15 cellular contexts compared by ENCODE assay signal in the genomic region with DNA sequence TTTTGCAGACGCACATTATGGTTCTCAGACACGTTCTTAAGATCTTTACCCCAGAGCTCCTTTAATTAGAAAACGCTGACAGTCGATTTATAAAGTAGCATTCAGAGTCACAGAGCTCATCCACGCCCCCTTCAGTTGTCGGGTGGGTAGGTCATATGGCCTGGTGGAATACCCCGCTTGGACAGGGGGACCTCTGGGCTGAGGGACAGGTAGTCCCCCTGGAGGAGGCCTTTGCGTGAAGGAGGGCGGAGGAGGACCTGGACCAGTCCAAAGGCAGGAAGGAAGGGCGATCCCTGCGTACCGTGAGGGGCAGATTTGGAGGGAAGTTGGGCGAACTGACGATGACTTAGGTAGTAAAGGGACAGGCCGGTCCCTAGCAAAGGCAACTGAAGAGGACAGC. TPM values are rescaled to one million over a fixed set of nuclear protein-coding genes. Genes with fewer than 3 reads are reported as not detected.
DNase-seq lines count a peak whose midpoint lies in the region; ATAC-seq and TF ChIP-seq lines count a peak whose summit lies in the region.
"Had no signal": no experiment of that assay in that cellular context is flagged by ENCODE, and none has a peak within 500 bp of the region (broad histone marks: within the 10 kb centered on the region; RNA-seq: fewer than 3 reads in every experiment).

No MANE protein-coding gene starts in this region.

- peaks cover 5% of the 10 kb centered on the region for H3K36me3 ChIP-seq in Caco-2 (ENCODE audit: control insufficient read depth, insufficient read depth, low read length)
- H3K36me3 ChIP-seq in esophagus squamous epithelium = peaks cover 0 to 43% (median 17%) of the 10 kb centered on the region in 3 donors

- H3K4me3 Mint-ChIP-seq in Caco-2 (ENCODE audit: unreplicated experiment) = peak overlapping the region; percentile 85
- no peak overlapping the region for H3K4me3 Mint-ChIP-seq in activated B cell treated with CpG ODN at 0.5 μM for 24 hours
- peak overlapping the region in 2 of 3 experiments; percentile 44 to 74 for H3K4me3 Mint-ChIP-seq in nephron
- H3K4me3 Mint-ChIP-seq: activated CD4-positive, alpha-beta memory T cell treated with anti-CD3 and anti-CD28 coated beads for 36 hours; T-helper 2 cell treated with Interferon-gamma antibody and Interleukin-4, amounts not matched to agents 5 μg/mL and 100 μg/mL, for 36 hours had no signal

- POLR2A ChIA-PET in Caco-2 (lab: Charles Lee) = interaction anchor here (0.7 kb wide), 1 partner anchor 9 kb away, joined by 3 read pairs; no protein-coding TSS in a partner anchor
- POLR2A ChIA-PET in activated B cell treated with CpG ODN at 0.5 μM for 24 hours (lab: Charles Lee) = interaction anchor here (0.6 to 2.4 kb wide), 5 partner anchors 11 to 242 kb away, joined by 3 to 11 read pairs (median 4); a partner anchor contains a TSS

- H3K27me3 ChIP-seq in Caco-2 (replicated peaks; ENCODE audit: control insufficient read depth, insufficient read depth, low read length) (no peaks in the 10 kb centered on the region), esophagus squamous epithelium (peaks cover 0 to 9% (median 0%) of the 10 kb centered on the region in 4 donors), dorsolateral prefrontal cortex (no peaks in the 10 kb centered on the region)
- H3K27me3 ChIP-seq: BLaER1, Peyer's patch had no signal

- CTCF ChIA-PET in Caco-2 (lab: Charles Lee) (interaction anchor here (0.7 to 3.0 kb wide), 5 partner anchors 8 to 150 kb away, joined by 4 to 12 read pairs (median 9); no protein-coding TSS in a partner anchor), activated B cell treated with CpG ODN at 0.5 μM for 24 hours (lab: Charles Lee) (interaction anchor here (2.2 kb wide), 1 partner anchor 31 kb away, joined by 7 read pairs; no protein-coding TSS in a partner anchor)

- no peak for TF ChIP-seq POLR2A in esophagus squamous epithelium (IDR thresholded peaks at IDR 0.05)

- peaks cover 14% of the 10 kb centered on the region for H3K9me3 ChIP-seq in Caco-2
- peaks cover 0 to 4% (median 0%) of the 10 kb centered on the region in 3 donors for H3K9me3 ChIP-seq in esophagus squamous epithelium
- H3K9me3 ChIP-seq: Peyer's patch had no signal

- intact Hi-C loops in Caco-2 (cut with micrococcal nuclease; ENCODE audit: unreplicated experiment) (loop anchor here (1.0 kb wide), 1 partner anchor 31 kb away; no protein-coding TSS in a partner anchor), activated B cell treated with CpG ODN at 0.5 μM for 24 hours (cut with micrococcal nuclease) (no loop called here), esophagus squamous epithelium (cut with DNase I) (loop anchor here (10.0 kb wide), 1 partner anchor 117 kb away; no protein-coding TSS in a partner anchor), dorsolateral prefrontal cortex (cut with DNase I) (loop anchor here (5.0 to 10.0 kb wide), 3 partner anchors 57 to 267 kb away; a partner anchor contains a TSS)

- H3K27me3 Mint-ChIP-seq in Caco-2 (ENCODE audit: insufficient read depth, unreplicated experiment) = no peaks in the 10 kb centered on the region
- no peaks in the 10 kb centered on the region for H3K27me3 Mint-ChIP-seq in activated B cell treated with CpG ODN at 0.5 μM for 24 hours
- peaks cover 44% of the 10 kb centered on the region for H3K27me3 Mint-ChIP-seq in nephron (ENCODE audit: low read depth)

- H3K9me3 Mint-ChIP-seq in Caco-2 (ENCODE audit: unreplicated experiment) = peaks cover 15% of the 10 kb centered on the region
- no peaks in the 10 kb centered on the region for H3K9me3 Mint-ChIP-seq in activated B cell treated with CpG ODN at 0.5 μM for 24 hours
- peaks cover 10% of the 10 kb centered on the region for H3K9me3 Mint-ChIP-seq in nephron

- peak overlapping the region; percentile 55 for H3K27ac Mint-ChIP-seq in Caco-2 (ENCODE audit: unreplicated experiment)
- H3K27ac Mint-ChIP-seq in activated B cell treated with CpG ODN at 0.5 μM for 24 hours = peak overlapping the region; percentile 30
- H3K27ac Mint-ChIP-seq in nephron = no peak overlapping the region

- no peak for ATAC-seq in activated B cell treated with CpG ODN at 0.5 μM for 24 hours (ENCODE audit: low read depth)

- peaks cover 10% of the 10 kb centered on the region for H3K4me1 Mint-ChIP-seq in Caco-2 (ENCODE audit: low read depth, unreplicated experiment)
- peaks cover 31% of the 10 kb centered on the region for H3K4me1 Mint-ChIP-seq in activated B cell treated with CpG ODN at 0.5 μM for 24 hours
- peaks cover 4% of the 10 kb centered on the region for H3K4me1 Mint-ChIP-seq in nephron

- H3K27ac ChIP-seq in esophagus squamous epithelium (peak overlapping the region; percentile 50 to 79 (median 64)), dorsolateral prefrontal cortex (peak overlapping the region in 28 of 59 donors; percentile 4 to 79 (median 48))
- H3K27ac ChIP-seq: BLaER1 had no signal

- H3K4me1 ChIP-seq in Caco-2 (0 out of 2 replicates have a peak, but pooled peaks cover 8% of the 10 kb centered on the region), esophagus squamous epithelium (peaks cover 19 to 43% (median 30%) of the 10 kb centered on the region in 3 donors)

- H3K36me3 Mint-ChIP-seq in Caco-2 (ENCODE audit: insufficient read depth, unreplicated experiment) (peaks cover 66% of the 10 kb centered on the region), activated B cell treated with CpG ODN at 0.5 μM for 24 hours (ENCODE audit: low read depth) (peaks cover 48% of the 10 kb centered on the region), nephron (ENCODE audit: low read depth) (peaks cover 25% of the 10 kb centered on the region)

- peak overlapping the region; percentile 63 for H3K4me3 ChIP-seq in Caco-2 (ENCODE audit: low read depth, low read length)
- peak overlapping the region in 2 of 4 donors; percentile 46 to 65 for H3K4me3 ChIP-seq in esophagus squamous epithelium
- H3K4me3 ChIP-seq in dorsolateral prefrontal cortex = peak overlapping the region in 28 of 59 donors; percentile 14 to 67 (median 58)
- H3K4me3 ChIP-seq: BLaER1 had no signal

- BruUV-seq in Caco-2 (replicated peaks; lab: Mats Ljungman, UMichigan) = no TSS peak

- DNase-seq in Caco-2 (peak in 1 of 2 experiments; percentile 34), activated B cell treated with CpG ODN at 0.5 μM for 24 hours (no peak), esophagus squamous epithelium (lab: John Stamatoyannopoulos, UW) (no peak), activated T-cell treated with anti-CD3 and anti-CD28 coated beads for 4 hours (no peak), OCI-M2 (lab: John Stamatoyannopoulos, UW; ENCODE audit: unreplicated experiment) (no peak), T-helper 1 cell (no peak), dorsolateral prefrontal cortex (no peak)
- DNase-seq: activated CD4-positive, alpha-beta memory T cell treated with anti-CD3 and anti-CD28 coated beads for 36 hours; activated naive CD4-positive, alpha-beta T cell; GDM1; Peyer's patch; stimulated activated CD4-positive, alpha-beta T cell treated with anti-CD3 and anti-CD28 coated beads, Interleukin-4, amount 100 ng/mL, for 24 hours had no signal

- 48 to 59% methylated on average over 8 to 9 of the region's 15 CpGs for WGBS in esophagus squamous epithelium, 2 donors

- TF ChIP-seq CTCF in Caco-2 (IDR thresholded peaks at IDR 0.05; ENCODE audit: insufficient read depth in 1 of 2, low read depth in 1 of 2, low read length in 1 of 2, severe bottlenecking in 1 of 2, unreplicated experiment in 1 of 2) (peak in 1 of 2 experiments; percentile 8), activated B cell treated with CpG ODN at 0.5 μM for 24 hours (IDR thresholded peaks at IDR 0.05) (no peak), esophagus squamous epithelium (IDR thresholded peaks at IDR 0.05) (no peak), nephron (IDR thresholded peaks at IDR 0.05; ENCODE audit: unreplicated experiment in 3 of 3) (no peak), dorsolateral prefrontal cortex (IDR thresholded peaks at IDR 0.05 in 54 of 56, conservative IDR thresholded peaks at IDR 0.05 in 2 of 56; ENCODE audit: low read depth in 1 of 56, partially characterized antibody in 56 of 56) (no peak)

RNA-seq across cellular contexts. Expression of a gene that starts 20.5 kb away (rescaled TPM):
- total RNA-seq in Caco-2 (2022) (72.4 and 83.1 TPM in 2 replicates), activated B cell treated with CpG ODN at 0.5 μM for 24 hours (294 and 300 TPM in 2 replicates), esophagus squamous epithelium (10 to 100 TPM; 39.2 to 82.9 (median 52.7) TPM), dorsolateral prefrontal cortex (10 to 100 TPM in 118 of 120 experiments, 1 to 10 TPM in 2; 7.0 to 36.7 (median 18.3) TPM)

RNA-seq across cellular contexts. Expression of a gene that starts 29.5 kb away (rescaled TPM):
- total RNA-seq in Caco-2 (2022) (1.2 and 2.8 TPM in 2 replicates), activated B cell treated with CpG ODN at 0.5 μM for 24 hours (0.80 and 1.4 TPM in 2 replicates), esophagus squamous epithelium (1 to 10 TPM; 1.8 to 6.7 (median 4.0) TPM), dorsolateral prefrontal cortex (1 to 10 TPM in 108 of 120 experiments, under 1 TPM in 12; 0.59 to 4.9 (median 1.9) TPM)

RNA-seq across cellular contexts. Expression of a gene that starts 30.9 kb away (rescaled TPM):
- total RNA-seq in Caco-2 (2022) (13.8 and 18.1 TPM in 2 replicates), activated B cell treated with CpG ODN at 0.5 μM for 24 hours (1.2 and 1.5 TPM in 2 replicates), esophagus squamous epithelium (1 to 10 TPM; 1.9 to 7.2 (median 4.2) TPM), dorsolateral prefrontal cortex (100 to 1,000 TPM in 2 of 120 experiments, 10 to 100 TPM in 118; 18.9 to 124 (median 63.4) TPM)

RNA-seq across cellular contexts. Expression of a gene that starts 56.9 kb away (rescaled TPM):
- total RNA-seq in Caco-2 (2022) = 16.9 and 17.7 TPM in 2 replicates
- 12.0 and 14.4 TPM in 2 replicates for total RNA-seq in activated B cell treated with CpG ODN at 0.5 μM for 24 hours
- total RNA-seq in esophagus squamous epithelium = 10 to 100 TPM in 2 of 4 donors, 1 to 10 TPM in 2; 4.7 to 12.4 (median 10.1) TPM
- total RNA-seq in dorsolateral prefrontal cortex = 10 to 100 TPM in 98 of 120 experiments, 1 to 10 TPM in 22; 7.1 to 16.8 (median 11.5) TPM

RNA-seq across cellular contexts. Expression of a gene that starts 59.9 kb away (rescaled TPM):
- total RNA-seq in Caco-2 (2022) (6.4 TPM in 2 replicates), activated B cell treated with CpG ODN at 0.5 μM for 24 hours (16.8 and 20.4 TPM in 2 replicates), esophagus squamous epithelium (1 to 10 TPM; 1.7 to 4.6 (median 2.5) TPM), dorsolateral prefrontal cortex (100 to 1,000 TPM in 2 of 120 experiments, 10 to 100 TPM in 32, 1 to 10 TPM in 86; 2.6 to 168 (median 7.7) TPM)

Comparison
In these comparisons a context has a peak if more than half of its experiments do, and no peak if none do; other contexts are left out.
1. H3K27ac Mint-ChIP-seq: peak in Caco-2 (single experiment) and activated B cell treated with CpG ODN at 0.5 μM for 24 hours (single experiment); none in nephron (0 of 3).